ENCODE assay signal across 7 cellular contexts in genomic region chr21:37116459-37116858, GRCh38. TPM values are rescaled to one million over a fixed set of nuclear protein-coding genes. Genes with fewer than 3 reads are reported as not detected.
DNase-seq lines count a peak whose midpoint lies in the region; ATAC-seq and TF ChIP-seq lines count a peak whose summit lies in the region.
"Not testable (repeated sequence)": the region's sequence is repeated elsewhere in the genome, so short reads cannot be mapped to it uniquely, and the experiment has no call there.

No MANE protein-coding gene starts in this region.

- CTCF ChIA-PET in IMR-90 (lab: Yijun Ruan, JAX): interaction anchor here (0.7 kb wide), 1 partner anchor 1034 kb away, joined by 3 read pairs; no protein-coding TSS in a partner anchor

- H3K4me3 Mint-ChIP-seq in T-helper 17 cell: not testable (repeated sequence)

- TF ChIP-seq RAD21 in IMR-90 (IDR thresholded peaks at IDR 0.05; ENCODE audit: low read length): not testable (repeated sequence)

- not testable (repeated sequence) for H3K27me3 Mint-ChIP-seq in T-helper 17 cell

- H3K4me2 ChIP-seq in IMR-90 (ENCODE audit: low read depth, low read length); smooth muscle cell: not testable (repeated sequence)

- peaks cover 16% of the 10 kb centered on the region for H3K4me1 Mint-ChIP-seq in T-helper 17 cell

- H3K9me1 ChIP-seq in IMR-90 (ENCODE audit: insufficient read depth, low read length): not testable (repeated sequence)

- BruUV-seq in IMR-90 (replicated peaks; lab: Mats Ljungman, UMichigan): not testable (repeated sequence)

- DNase-seq in EH (ENCODE audit: low read depth) (peak; percentile 27), ELR (ENCODE audit: low read depth) (peak; percentile 11), iris pigment epithelial cell (ENCODE audit: low read depth) (peak; percentile 23)
- DNase-seq in IMR-90; T-helper 17 cell; left lung; smooth muscle cell (lab: John Stamatoyannopoulos, UW; ENCODE audit: unreplicated experiment): not testable (repeated sequence)

- H2BK15ac ChIP-seq in IMR-90 (ENCODE audit: low read depth, low read length): not testable (repeated sequence)

- not testable (repeated sequence) for H3K9me3 ChIP-seq in IMR-90 (ENCODE audit: control insufficient read depth, insufficient read depth, low read length); T-helper 17 cell (ENCODE audit: control insufficient read depth, low read length, poor library complexity, severe bottlenecking); left lung; smooth muscle cell (replicated peaks; ENCODE audit: low read depth)

- H4K91ac ChIP-seq in IMR-90 (ENCODE audit: insufficient read depth, low read depth, low read length): not testable (repeated sequence)

- H2BK120ac ChIP-seq in IMR-90 (ENCODE audit: low read depth, low read length): not testable (repeated sequence)

- not testable (repeated sequence) for H2AK9ac ChIP-seq in IMR-90 (replicated peaks; ENCODE audit: low read depth, low read length, poor library complexity)

- WGBS in IMR-90 (ENCODE audit: extremely low coverage in 2 of 2, insufficient read length in 1 of 2), 2 experiments: no CpG with 5 or more reads among the region's 2 CpGs
- 76% methylated on average over 2 of the region's 2 CpGs for WGBS in smooth muscle cell (ENCODE audit: low lambda C conversion rate)

- H3K79me2 ChIP-seq in smooth muscle cell (ENCODE audit: low read depth): peaks cover 28% of the 10 kb centered on the region

- not testable (repeated sequence) for H3K36me3 ChIP-seq in IMR-90 (ENCODE audit: control insufficient read depth, insufficient read depth, low read length); smooth muscle cell (ENCODE audit: low read depth)
- peaks cover 0 to 10% of the 10 kb centered on the region in 2 donors for H3K36me3 ChIP-seq in left lung

- not testable (repeated sequence) for H3K23ac ChIP-seq in IMR-90 (ENCODE audit: low read depth, low read length)

- H3K4me1 ChIP-seq in IMR-90 (ENCODE audit: control insufficient read depth, insufficient read depth, low read length); left lung; smooth muscle cell (ENCODE audit: low read depth): not testable (repeated sequence)

- not testable (repeated sequence) for H4K5ac ChIP-seq in IMR-90 (ENCODE audit: low read depth, low read length)

- not testable (repeated sequence) for H3K36me3 Mint-ChIP-seq in T-helper 17 cell (ENCODE audit: low read depth)

- H3K56ac ChIP-seq in IMR-90 (ENCODE audit: extremely low read depth, insufficient read depth, low read length): not testable (repeated sequence)

- peak; percentile 61 for ATAC-seq in IMR-90 (ENCODE audit: low read depth)
- ATAC-seq in T-helper 17 cell: not testable (repeated sequence)
- peak; percentile 33 for ATAC-seq in left lung

- H3K79me1 ChIP-seq in IMR-90 (ENCODE audit: low read depth in 1 of 2, low read length in 2 of 2): peaks cover 7 to 22% of the 10 kb centered on the region in 2 experiments

- not testable (repeated sequence) for H4K8ac ChIP-seq in IMR-90 (ENCODE audit: low read depth in 2 of 2, low read length in 2 of 2)

- intact Hi-C loops in IMR-90 (cut with micrococcal nuclease); left lung (cut with DNase I): not testable (repeated sequence)

- H3K27ac Mint-ChIP-seq in T-helper 17 cell: peak overlapping the region; percentile 51

- in situ Hi-C loops in IMR-90 (cut with MboI; ENCODE audit: low sequenced_read_pairs): not testable (repeated sequence)

- not testable (repeated sequence) for H3K4me3 ChIP-seq in IMR-90 (ENCODE audit: insufficient read depth, low read depth, low read length); left lung; smooth muscle cell

- H3F3A ChIP-seq in smooth muscle cell (ENCODE audit: low read depth): not testable (repeated sequence)

- not testable (repeated sequence) for H4K20me1 ChIP-seq in IMR-90 (ENCODE audit: insufficient read depth, low read length)
- peaks cover 64% of the 10 kb centered on the region for H4K20me1 ChIP-seq in smooth muscle cell (ENCODE audit: low read depth)

- not testable (repeated sequence) for H3K27ac ChIP-seq in IMR-90 (ENCODE audit: insufficient read depth, low read length); left lung
- peak overlapping the region; percentile 14 for H3K27ac ChIP-seq in smooth muscle cell (ENCODE audit: low read depth)

- not testable (repeated sequence) for H2AFZ ChIP-seq in IMR-90 (replicated peaks; ENCODE audit: low read length, poor library complexity); smooth muscle cell (ENCODE audit: low read depth)

- not testable (repeated sequence) for TF ChIP-seq POLR2A in IMR-90 (IDR thresholded peaks at IDR 0.05; ENCODE audit: low read depth, low read length)

- H2BK5ac ChIP-seq in IMR-90 (ENCODE audit: low read depth, low read length, poor library complexity, severe bottlenecking): not testable (repeated sequence)

- H2BK20ac ChIP-seq in IMR-90 (ENCODE audit: low read depth, low read length): not testable (repeated sequence)

- not testable (repeated sequence) for H2AK5ac ChIP-seq in IMR-90 (ENCODE audit: low read depth, low read length)

- not testable (repeated sequence) for H3K4ac ChIP-seq in IMR-90 (ENCODE audit: low read depth, low read length)

- H3K18ac ChIP-seq in IMR-90 (ENCODE audit: low read depth, low read length): not testable (repeated sequence)

- H3K14ac ChIP-seq in IMR-90 (replicated peaks; ENCODE audit: low read depth, low read length): not testable (repeated sequence)

- POLR2A ChIA-PET in IMR-90 (lab: Charles Lee; ENCODE audit: unreplicated experiment): interaction anchor here (0.8 kb wide), 1 partner anchor 11 kb away, joined by 3 read pairs; no protein-coding TSS in a partner anchor

- dilution Hi-C loops in IMR-90 (cut with HindIII; ENCODE audit: low sequenced_read_pairs, unreplicated experiment): not testable (repeated sequence)

- TF ChIP-seq CTCF in IMR-90 (conservative IDR thresholded peaks at IDR 0.05; ENCODE audit: low read depth, low read length); left lung (IDR thresholded peaks at IDR 0.05); smooth muscle cell (IDR thresholded peaks at IDR 0.05; ENCODE audit: borderline replicate concordance, insufficient read depth, poor library complexity, severe bottlenecking): not testable (repeated sequence)

- H3K27me3 ChIP-seq in IMR-90 (ENCODE audit: control insufficient read depth, insufficient read depth, low read length); left lung; smooth muscle cell (ENCODE audit: low read depth): not testable (repeated sequence)

- H3K9ac ChIP-seq in IMR-90 (ENCODE audit: low read depth, low read length); smooth muscle cell (ENCODE audit: low read depth): not testable (repeated sequence)

RNA-seq across cellular contexts. Expression of gene TTC3, which starts 43.4 kb away (rescaled TPM):
- 293 and 332 TPM in 2 replicates for total RNA-seq in IMR-90 (2012; rRNA removed)
- polyA plus RNA-seq in IMR-90 (2012; rRNA removed): 87.8 and 96.7 TPM in 2 replicates
- polyA plus RNA-seq in IMR-90 (2012; cell fraction: cytosol; rRNA removed): 32.2 and 56.2 TPM in 2 replicates
- polyA plus RNA-seq in IMR-90 (2012; cell fraction: nucleus; rRNA removed; ENCODE audit: low replicate concordance): 132 and 279 TPM in 2 replicates
- total RNA-seq in T-helper 17 cell: 100 to 1,000 TPM; 104 to 105 TPM
- total RNA-seq in left lung: 100 to 1,000 TPM; 103 to 128 TPM
- total RNA-seq in smooth muscle cell: 224 and 331 TPM in 2 replicates
- polyA plus RNA-seq in smooth muscle cell: 177 and 193 TPM in 2 replicates

RNA-seq across cellular contexts. Expression of gene PIGP, which starts 43.6 kb away (rescaled TPM):
- 4.1 and 5.6 TPM in 2 replicates for total RNA-seq in IMR-90 (2012; rRNA removed)
- polyA plus RNA-seq in IMR-90 (2012; rRNA removed): 11.0 and 15.4 TPM in 2 replicates
- 3.0 and 3.6 TPM in 2 replicates for polyA plus RNA-seq in IMR-90 (2012; cell fraction: cytosol; rRNA removed)
- 4.1 and 6.8 TPM in 2 replicates for polyA plus RNA-seq in IMR-90 (2012; cell fraction: nucleus; rRNA removed; ENCODE audit: low replicate concordance)
- total RNA-seq in T-helper 17 cell: 10 to 100 TPM; 10.8 to 11.1 TPM
- 10 to 100 TPM; 21.2 to 24.7 TPM for total RNA-seq in left lung
- 13.8 and 15.4 TPM in 2 replicates for total RNA-seq in smooth muscle cell
- polyA plus RNA-seq in smooth muscle cell: 17.6 and 19.3 TPM in 2 replicates
